ENCODE assay signal across 12 cellular contexts in the genomic region with DNA sequence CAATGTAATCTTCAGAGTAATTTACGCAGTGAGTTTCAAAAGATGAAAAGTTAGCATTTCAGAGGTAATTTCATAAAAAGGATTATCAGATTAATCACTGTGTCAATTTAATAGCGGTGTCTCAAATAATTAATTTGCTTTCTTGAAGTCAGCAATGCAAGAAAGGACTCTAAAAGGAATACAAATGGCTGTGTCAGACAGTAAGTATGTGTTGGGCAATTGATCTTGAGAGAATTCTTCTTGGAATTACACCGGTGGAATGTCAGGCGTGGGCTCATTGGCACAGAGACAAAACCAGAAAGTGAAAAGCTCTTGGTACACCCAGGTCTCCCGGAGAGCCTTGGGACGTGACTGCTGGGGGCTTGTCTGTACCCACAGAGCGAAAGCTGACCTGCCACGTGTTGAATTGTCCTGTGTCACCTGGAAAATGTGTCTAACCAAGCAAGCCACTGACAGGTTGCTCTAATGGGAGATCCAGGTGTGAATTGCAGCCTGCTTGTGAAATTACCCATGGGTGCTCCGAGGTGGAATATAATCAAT.
A peak's percentile ranks its signal among the peaks of the same experiment; 100 is the strongest.
DNase-seq lines count a peak whose midpoint lies in the region; ATAC-seq and TF ChIP-seq lines count a peak whose summit lies in the region.
"Had no signal": no experiment of that assay in that cellular context is flagged by ENCODE, and none has a peak within 500 bp of the region (broad histone marks: within the 10 kb centered on the region; RNA-seq: fewer than 3 reads in every experiment).

No MANE protein-coding gene starts in this region.

- POLR2A ChIA-PET in AG04449 (lab: Yijun Ruan, JAX) (interaction anchor here (1.4 kb wide), 1 partner anchor 61 kb away, joined by 3 read pairs; a partner anchor contains a TSS), GM10248 (lab: Yijun Ruan, JAX) (no interaction called here)

- H3K27me3 ChIP-seq in brain microvascular endothelial cell (replicated peaks) (no peaks in the 10 kb centered on the region), smooth muscle cell (ENCODE audit: low read depth) (no peaks in the 10 kb centered on the region)

- ATAC-seq in memory B cell (ENCODE audit: low read depth), result no peak

- H3K4me2 ChIP-seq in smooth muscle cell, result no peak overlapping the region

- H3K4me3 Mint-ChIP-seq in memory B cell, result no peak overlapping the region

- H3K9ac ChIP-seq in smooth muscle cell (ENCODE audit: low read depth), result no peak overlapping the region

- H3K9me3 Mint-ChIP-seq in memory B cell, result no peaks in the 10 kb centered on the region

- CTCF ChIA-PET in AG04449 (lab: Yijun Ruan, JAX), result interaction anchor here (1.0 kb wide), 1 partner anchor 20 kb away, joined by 3 read pairs; no protein-coding TSS in a partner anchor
- CTCF ChIA-PET in GM10248 (lab: Yijun Ruan, JAX), result interaction anchor here (1.9 kb wide), 1 partner anchor 33 kb away, joined by 5 read pairs; no protein-coding TSS in a partner anchor

- no peak overlapping the region for H2AFZ ChIP-seq in smooth muscle cell (ENCODE audit: low read depth)

- no peak overlapping the region for H3K4me3 ChIP-seq in AG04449 (ENCODE audit: low read depth, low read length)
- H3K4me3 ChIP-seq in brain microvascular endothelial cell (ENCODE audit: low read depth, low read length), result no peak overlapping the region
- no peak overlapping the region for H3K4me3 ChIP-seq in smooth muscle cell
- H3K4me3 ChIP-seq: prostate gland had no signal

- H3K27ac ChIP-seq in brain microvascular endothelial cell, result no peak overlapping the region
- no peak overlapping the region for H3K27ac ChIP-seq in smooth muscle cell (ENCODE audit: low read depth)
- H3K27ac ChIP-seq: HL-60 had no signal

- H3K4me1 ChIP-seq in smooth muscle cell (ENCODE audit: low read depth), result peaks cover 18% of the 10 kb centered on the region

- no peaks in the 10 kb centered on the region for H3K36me3 Mint-ChIP-seq in memory B cell

- no peaks in the 10 kb centered on the region for H3K9me3 ChIP-seq in smooth muscle cell (replicated peaks; ENCODE audit: low read depth)
- H3K9me3 ChIP-seq: prostate gland had no signal

- no peak for TF ChIP-seq CTCF in AG04449 (IDR thresholded peaks at IDR 0.05; ENCODE audit: insufficient read depth, low read length, missing control alignments)
- TF ChIP-seq CTCF in brain microvascular endothelial cell (IDR thresholded peaks at IDR 0.05; ENCODE audit: low read depth, low read length, missing control alignments), result no peak
- TF ChIP-seq CTCF in GM10248 (IDR thresholded peaks at IDR 0.05; ENCODE audit: control extremely low read depth, extremely low read depth, low read depth, missing control alignments), result no peak
- TF ChIP-seq CTCF in smooth muscle cell (IDR thresholded peaks at IDR 0.05; ENCODE audit: borderline replicate concordance, insufficient read depth, poor library complexity, severe bottlenecking), result no peak

- H3K36me3 ChIP-seq in brain microvascular endothelial cell (replicated peaks), result no peaks in the 10 kb centered on the region
- H3K36me3 ChIP-seq in smooth muscle cell (ENCODE audit: low read depth), result no peaks in the 10 kb centered on the region
- H3K36me3 ChIP-seq: prostate gland had no signal

- WGBS in smooth muscle cell (ENCODE audit: low lambda C conversion rate), result 84% methylated on average over 9 of the region's 9 CpGs

- DNase-seq in AG04449 (ENCODE audit: low read depth, low spot score) (peak; percentile 47), HT-29 (ENCODE audit: low spot score) (peak; percentile 25), brain microvascular endothelial cell (peak; percentile 24), memory B cell (ENCODE audit: low spot score in 2 of 2) (no peak), GM10248 (ENCODE audit: extremely low spot score) (no peak), T-helper 2 cell (no peak), smooth muscle cell (lab: John Stamatoyannopoulos, UW; ENCODE audit: unreplicated experiment) (no peak)
- no peak for DNase-seq in central memory CD4-positive, alpha-beta T cell
- DNase-seq: cortex of kidney, T-helper 1 cell had no signal

- H3K27me3 Mint-ChIP-seq in memory B cell, result no peaks in the 10 kb centered on the region

- in situ Hi-C loops in brain microvascular endothelial cell (cut with HindIII; ENCODE audit: low pct_ligation_motif_present, low sequenced_read_pairs), result no loop called here

- H3K4me1 Mint-ChIP-seq in memory B cell, result peaks cover 30% of the 10 kb centered on the region

- no peaks in the 10 kb centered on the region for H3F3A ChIP-seq in smooth muscle cell (ENCODE audit: low read depth)

- H3K79me2 ChIP-seq in smooth muscle cell (ENCODE audit: low read depth), result no peaks in the 10 kb centered on the region

- H3K27ac Mint-ChIP-seq in memory B cell, result peak overlapping the region; percentile 87

- no peaks in the 10 kb centered on the region for H4K20me1 ChIP-seq in smooth muscle cell (ENCODE audit: low read depth)

Comparison
In these comparisons a context has a peak if more than half of its experiments do, and no peak if none do; other contexts are left out.
1. DNase-seq: peak in AG04449 (single experiment), HT-29 (single experiment) and brain microvascular endothelial cell (single experiment); none in memory B cell (0 of 2), central memory CD4-positive, alpha-beta T cell (single experiment), GM10248 (single experiment), T-helper 2 cell (0 of 5) and smooth muscle cell (single experiment).